Comparison of ENCODE assay signal across 20 cellular contexts in the genomic region with DNA sequence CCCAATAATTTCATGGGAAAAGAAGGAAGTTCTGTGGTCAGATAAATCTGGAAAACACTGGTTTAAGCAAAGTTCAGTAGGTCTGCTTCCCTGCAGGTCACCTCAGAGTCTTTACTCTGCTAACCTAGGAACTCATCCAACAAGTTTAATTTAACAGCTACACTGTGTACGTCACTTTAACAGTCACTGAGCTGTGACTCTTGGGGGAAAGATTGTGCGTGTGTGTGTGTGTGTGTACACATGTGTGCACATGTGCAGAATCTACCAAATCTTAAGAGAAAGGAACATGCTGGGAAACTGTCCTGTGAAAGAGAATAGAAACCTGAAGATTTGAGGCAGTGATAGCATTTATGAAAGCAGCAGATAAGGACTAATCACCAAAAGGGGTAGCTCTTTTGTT.
DNase-seq lines count a peak whose midpoint lies in the region; ATAC-seq and TF ChIP-seq lines count a peak whose summit lies in the region.
"Had no signal": no experiment of that assay in that cellular context is flagged by ENCODE, and none has a peak within 500 bp of the region (broad histone marks: within the 10 kb centered on the region; RNA-seq: fewer than 3 reads in every experiment).

No MANE protein-coding gene starts in this region.

- H3K4me3 Mint-ChIP-seq in activated naive CD4-positive, alpha-beta T cell treated with anti-CD3 and anti-CD28 coated beads, Interleukin-2, amount 10 ng/mL, durations not matched to agents 7 days and 5 days: peak overlapping the region; percentile 22
- H3K4me3 Mint-ChIP-seq in activated naive CD8-positive, alpha-beta T cell treated with anti-CD3 and anti-CD28 coated beads, Interleukin-2, amount 50 U/mL, for 24 hours: peak overlapping the region; percentile 46
- peak overlapping the region; percentile 31 for H3K4me3 Mint-ChIP-seq in stimulated activated naive CD8-positive, alpha-beta T cell treated with anti-CD3 and anti-CD28 coated beads, Interleukin-15, Interleukin-2, amounts not matched to agents 100 ng/mL and 50 ng/mL, for 24 hours

- no peak for ATAC-seq in activated naive CD8-positive, alpha-beta T cell treated with anti-CD3 and anti-CD28 coated beads, Interleukin-2, amount 50 U/mL, for 24 hours
- ATAC-seq in HG02642 (IDR thresholded peaks at IDR 0.05; ENCODE audit: poor library complexity, unreplicated experiment): no peak
- no peak for ATAC-seq in GM19452 (IDR thresholded peaks at IDR 0.05; ENCODE audit: unreplicated experiment)

- peak overlapping the region; percentile 45 for H3K27ac ChIP-seq in OCI-LY3 (ENCODE audit: low read length)
- H3K27ac ChIP-seq: breast epithelium had no signal

- DNase-seq in activated naive CD4-positive, alpha-beta T cell treated with anti-CD3 and anti-CD28 coated beads, Interleukin-2, amount 10 ng/mL, durations not matched to agents 7 days and 5 days: peak; percentile 55
- DNase-seq in activated naive CD4-positive, alpha-beta T cell (lab: John Stamatoyannopoulos, UW): no peak
- DNase-seq in activated naive CD8-positive, alpha-beta T cell treated with anti-CD3 and anti-CD28 coated beads, Interleukin-2, amount 50 U/mL, for 24 hours: no peak
- no peak for DNase-seq in A172 (ENCODE audit: low spot score)
- DNase-seq: activated gamma-delta T cell treated with Interleukin-2 at 50 U/mL for 16 hours; Caco-2; effector CD8-positive, alpha-beta T cell; GDM1; hippocampal formation; KG1; kidney glomerular epithelial cell; midbrain; NCI-H1436; Right ventricle myocardium superior; T-helper 9 cell had no signal

- H3K4me1 Mint-ChIP-seq in activated naive CD4-positive, alpha-beta T cell treated with anti-CD3 and anti-CD28 coated beads, Interleukin-2, amount 10 ng/mL, durations not matched to agents 7 days and 5 days: peaks cover 98% of the 10 kb centered on the region
- H3K4me1 Mint-ChIP-seq in activated naive CD8-positive, alpha-beta T cell treated with anti-CD3 and anti-CD28 coated beads, Interleukin-2, amount 50 U/mL, for 24 hours: peaks cover 98% of the 10 kb centered on the region
- H3K4me1 Mint-ChIP-seq in stimulated activated naive CD8-positive, alpha-beta T cell treated with anti-CD3 and anti-CD28 coated beads, Interleukin-15, Interleukin-2, amounts not matched to agents 100 ng/mL and 50 ng/mL, for 24 hours (ENCODE audit: low read depth): peaks cover 98% of the 10 kb centered on the region

- no peaks in the 10 kb centered on the region for H3K27me3 Mint-ChIP-seq in activated naive CD4-positive, alpha-beta T cell treated with anti-CD3 and anti-CD28 coated beads, Interleukin-2, amount 10 ng/mL, durations not matched to agents 7 days and 5 days
- no peaks in the 10 kb centered on the region for H3K27me3 Mint-ChIP-seq in activated naive CD8-positive, alpha-beta T cell treated with anti-CD3 and anti-CD28 coated beads, Interleukin-2, amount 50 U/mL, for 24 hours
- H3K27me3 Mint-ChIP-seq in stimulated activated naive CD8-positive, alpha-beta T cell treated with anti-CD3 and anti-CD28 coated beads, Interleukin-15, Interleukin-2, amounts not matched to agents 100 ng/mL and 50 ng/mL, for 24 hours: no peaks in the 10 kb centered on the region

- no peaks in the 10 kb centered on the region for H3K27me3 ChIP-seq in OCI-LY3 (ENCODE audit: low read depth, low read length)
- H3K27me3 ChIP-seq: breast epithelium had no signal

- peaks cover 88% of the 10 kb centered on the region for H3K4me1 ChIP-seq in OCI-LY3 (ENCODE audit: low read length)
- H3K4me1 ChIP-seq: breast epithelium, Caco-2 had no signal

- CTCF ChIA-PET in activated naive CD4-positive, alpha-beta T cell treated with anti-CD3 and anti-CD28 coated beads, Interleukin-2, amount 10 ng/mL, durations not matched to agents 7 days and 5 days (lab: Charles Lee): interaction anchor here (0.7 to 9.4 kb wide), 26 partner anchors 9 to 222 kb away, joined by 3 to 162 read pairs (median 4); no protein-coding TSS in a partner anchor

- H3K27ac Mint-ChIP-seq in activated naive CD4-positive, alpha-beta T cell treated with anti-CD3 and anti-CD28 coated beads, Interleukin-2, amount 10 ng/mL, durations not matched to agents 7 days and 5 days: peak overlapping the region; percentile 76
- H3K27ac Mint-ChIP-seq in activated naive CD8-positive, alpha-beta T cell treated with anti-CD3 and anti-CD28 coated beads, Interleukin-2, amount 50 U/mL, for 24 hours: peak overlapping the region; percentile 99
- peak overlapping the region; percentile 91 for H3K27ac Mint-ChIP-seq in stimulated activated naive CD8-positive, alpha-beta T cell treated with anti-CD3 and anti-CD28 coated beads, Interleukin-15, Interleukin-2, amounts not matched to agents 100 ng/mL and 50 ng/mL, for 24 hours

- H3K9ac ChIP-seq in OCI-LY3 (ENCODE audit: low read length): no peak overlapping the region

- H3K4me3 ChIP-seq in OCI-LY3 (ENCODE audit: low read length): no peak overlapping the region
- H3K4me3 ChIP-seq: breast epithelium had no signal

- no peak overlapping the region for H2AFZ ChIP-seq in OCI-LY3 (ENCODE audit: low read depth, low read length)

- peaks cover 85% of the 10 kb centered on the region for H3K36me3 Mint-ChIP-seq in activated naive CD4-positive, alpha-beta T cell treated with anti-CD3 and anti-CD28 coated beads, Interleukin-2, amount 10 ng/mL, durations not matched to agents 7 days and 5 days
- peaks cover 87% of the 10 kb centered on the region for H3K36me3 Mint-ChIP-seq in activated naive CD8-positive, alpha-beta T cell treated with anti-CD3 and anti-CD28 coated beads, Interleukin-2, amount 50 U/mL, for 24 hours (ENCODE audit: low read depth)
- H3K36me3 Mint-ChIP-seq in stimulated activated naive CD8-positive, alpha-beta T cell treated with anti-CD3 and anti-CD28 coated beads, Interleukin-15, Interleukin-2, amounts not matched to agents 100 ng/mL and 50 ng/mL, for 24 hours (ENCODE audit: low read depth): peaks cover 93% of the 10 kb centered on the region

- H3K9me3 Mint-ChIP-seq in activated naive CD4-positive, alpha-beta T cell treated with anti-CD3 and anti-CD28 coated beads, Interleukin-2, amount 10 ng/mL, durations not matched to agents 7 days and 5 days: no peaks in the 10 kb centered on the region
- H3K9me3 Mint-ChIP-seq in activated naive CD8-positive, alpha-beta T cell treated with anti-CD3 and anti-CD28 coated beads, Interleukin-2, amount 50 U/mL, for 24 hours: no peaks in the 10 kb centered on the region
- H3K9me3 Mint-ChIP-seq in stimulated activated naive CD8-positive, alpha-beta T cell treated with anti-CD3 and anti-CD28 coated beads, Interleukin-15, Interleukin-2, amounts not matched to agents 100 ng/mL and 50 ng/mL, for 24 hours: peaks cover 4% of the 10 kb centered on the region

- no peaks in the 10 kb centered on the region for H3K9me3 ChIP-seq in OCI-LY3 (ENCODE audit: insufficient read depth, low read length)
- H3K9me3 ChIP-seq: Caco-2 had no signal

- peaks cover 100% of the 10 kb centered on the region for H3K79me2 ChIP-seq in OCI-LY3 (ENCODE audit: low read length)

- TF ChIP-seq CTCF in OCI-LY3 (IDR thresholded peaks at IDR 0.05; ENCODE audit: low read depth, low read length): no peak

- peaks cover 70% of the 10 kb centered on the region for H4K20me1 ChIP-seq in OCI-LY3 (ENCODE audit: insufficient read depth, low read length)

- H3K36me3 ChIP-seq in OCI-LY3 (replicated peaks; ENCODE audit: low read depth, low read length): peaks cover 85% of the 10 kb centered on the region
- H3K36me3 ChIP-seq: breast epithelium had no signal

- no peak overlapping the region for H3K4me2 ChIP-seq in OCI-LY3 (ENCODE audit: low read length)
